Comparison of ENCODE assay signal across 6 cellular contexts in genomic region chr1:199981584-199981983, GRCh38.
"Had no signal": no experiment of that assay in that cellular context is flagged by ENCODE, and none has a peak within 500 bp of the region (broad histone marks: within the 10 kb centered on the region; RNA-seq: fewer than 3 reads in every experiment).

No MANE protein-coding gene starts in this region.

- H3K27ac ChIP-seq: GM23248 had no signal

- H2AFZ ChIP-seq: GM23248 had no signal

- H3K9ac ChIP-seq: GM23248 had no signal

- H3K36me3 ChIP-seq: HAP-1 had no signal

- H3K4me3 ChIP-seq: GM23248, HAP-1, K562 had no signal

- DNase-seq: GM23248, GOT3, H7, IMR-90 had no signal

- H3K9me3 ChIP-seq: HAP-1 had no signal
